Comparison of ENCODE assay signal across 29 cellular contexts in genomic region chrY:9226409-9226808, GRCh38.
"Had no signal": no experiment of that assay in that cellular context is flagged by ENCODE, and none has a peak within 500 bp of the region (broad histone marks: within the 10 kb centered on the region; RNA-seq: fewer than 3 reads in every experiment).

No MANE protein-coding gene starts in this region.

- H3K36me3 ChIP-seq: neural progenitor cell, ovary, right lobe of liver, sigmoid colon, spleen, suprapubic skin, tibial nerve, vagina had no signal

- H3K27ac ChIP-seq: neural progenitor cell, ovary, parathyroid adenoma, psoas muscle, right lobe of liver, sigmoid colon, skin epidermis, spleen, suprapubic skin, testis, tibial nerve, vagina had no signal

- H3K27me3 ChIP-seq: neural progenitor cell, ovary, right lobe of liver, sigmoid colon, spleen, suprapubic skin, testis, tibial nerve, vagina had no signal

- H3K79me2 ChIP-seq: parathyroid adenoma had no signal

- H3K4me2 ChIP-seq: neural progenitor cell, smooth muscle cell had no signal

- H3K4me3 ChIP-seq: neural progenitor cell, ovary, psoas muscle, right lobe of liver, sigmoid colon, skin epidermis, smooth muscle cell, spleen, suprapubic skin, testis, tibial nerve, vagina had no signal

- H3K9ac ChIP-seq: neural progenitor cell, parathyroid adenoma had no signal

- DNase-seq: naive thymus-derived CD4-positive, alpha-beta T cell; natural killer cell; occipital lobe; ovary; posterior cingulate gyrus; psoas muscle; right lobe of liver; sigmoid colon; spleen; stimulated activated CD4-positive, alpha-beta T cell treated with anti-CD3 and anti-CD28 coated beads, Interleukin-12 subunit alpha, Interleukin-12 subunit beta, amount 100 ng/mL, for 4 hours; stimulated activated CD4-positive, alpha-beta T cell treated with anti-CD3 and anti-CD28 coated beads, Interleukin-1b, Interleukin-23, amount 100 ng/mL, for 48 hours; stimulated activated CD4-positive, alpha-beta T cell treated with anti-CD3 and anti-CD28 coated beads, Interleukin-4, amount 100 ng/mL, for 1 hour; stimulated activated CD4-positive, alpha-beta T cell treated with anti-CD3 and anti-CD28 coated beads, Interleukin-4, amount 100 ng/mL, for 4 hours; stimulated activated CD8-positive, alpha-beta memory T cell treated with anti-CD3 and anti-CD28 coated beads, Interleukin-4, amount 100 ng/mL, for 48 hours; stimulated activated naive CD4-positive, alpha-beta T cell; stimulated activated naive CD8-positive, alpha-beta T cell treated with anti-CD3 and anti-CD28 coated beads, Interleukin-15, amount 100 ng/mL, for 72 hours; stimulated activated naive CD8-positive, alpha-beta T cell treated with anti-CD3 and anti-CD28 coated beads, Interleukin-15, Interleukin-2, amounts not matched to agents 100 U/mL and 50 U/mL, for 24 hours; substantia nigra; testis; trophoblast cell had no signal

- H2AFZ ChIP-seq: neural progenitor cell, parathyroid adenoma had no signal

- FAIRE-seq: urothelium cell line had no signal

- H3K9me3 ChIP-seq: ovary, psoas muscle, right lobe of liver, sigmoid colon, spleen, suprapubic skin, testis, tibial nerve, vagina had no signal

- ATAC-seq: naive thymus-derived CD4-positive, alpha-beta T cell; natural killer cell; psoas muscle; right lobe of liver; stimulated activated memory B cell treated with anti-CD40 and anti-IgM and Interleukin-4, amounts not matched to agents 10 μg/mL and 1 μg/mL and 100 μg/mL, for 72 hours; stimulated activated naive CD8-positive, alpha-beta T cell treated with anti-CD3 and anti-CD28 coated beads, Interleukin-15, amount 100 ng/mL, for 72 hours; stimulated activated naive CD8-positive, alpha-beta T cell treated with anti-CD3 and anti-CD28 coated beads, Interleukin-15, Interleukin-2, amounts not matched to agents 100 U/mL and 50 U/mL, for 24 hours had no signal

- H3K4me1 ChIP-seq: neural progenitor cell, parathyroid adenoma, psoas muscle, right lobe of liver, sigmoid colon, spleen, suprapubic skin, testis, tibial nerve, vagina had no signal
